ENCODE assay signal across 19 cellular contexts in genomic region chr10:104480797-104481196, GRCh38.
"Had no signal": no experiment of that assay in that cellular context is flagged by ENCODE, and none has a peak within 500 bp of the region (broad histone marks: within the 10 kb centered on the region; RNA-seq: fewer than 3 reads in every experiment).

No MANE protein-coding gene starts in this region.

- H3K4me3 ChIP-seq: PC-9, SJSA1, SK-N-MC had no signal

- H3K4me2 ChIP-seq: PC-9 had no signal

- H3K27ac ChIP-seq: PC-9, SJSA1, SK-N-MC had no signal

- H3K36me3 ChIP-seq: SJSA1 had no signal

- H2AFZ ChIP-seq: PC-9 had no signal

- H3K9me3 ChIP-seq: SJSA1 had no signal

- ATAC-seq: HepG2 had no signal

- H3K4me1 ChIP-seq: SJSA1 had no signal

- FAIRE-seq: HepG2, RCC 7860 had no signal

- DNase-seq: IMR-90, KG1, MV-4-11, NCI-H1105 treated with DMSO at 0.1 percent for 48 hours, NCI-H1694 treated with DMSO at 0.1 percent for 48 hours, NCI-H2171, NCI-H226, NCI-H446, NCI-H510A, NCI-H524 treated with DMSO at 0.1 percent for 48 hours, NCI-H82, OCI-M1, PC-9, RPMI8226, SIG-M5 had no signal

- H3K27me3 ChIP-seq: SJSA1 had no signal
